8 cellular contexts compared by ENCODE assay signal in the genomic region with DNA sequence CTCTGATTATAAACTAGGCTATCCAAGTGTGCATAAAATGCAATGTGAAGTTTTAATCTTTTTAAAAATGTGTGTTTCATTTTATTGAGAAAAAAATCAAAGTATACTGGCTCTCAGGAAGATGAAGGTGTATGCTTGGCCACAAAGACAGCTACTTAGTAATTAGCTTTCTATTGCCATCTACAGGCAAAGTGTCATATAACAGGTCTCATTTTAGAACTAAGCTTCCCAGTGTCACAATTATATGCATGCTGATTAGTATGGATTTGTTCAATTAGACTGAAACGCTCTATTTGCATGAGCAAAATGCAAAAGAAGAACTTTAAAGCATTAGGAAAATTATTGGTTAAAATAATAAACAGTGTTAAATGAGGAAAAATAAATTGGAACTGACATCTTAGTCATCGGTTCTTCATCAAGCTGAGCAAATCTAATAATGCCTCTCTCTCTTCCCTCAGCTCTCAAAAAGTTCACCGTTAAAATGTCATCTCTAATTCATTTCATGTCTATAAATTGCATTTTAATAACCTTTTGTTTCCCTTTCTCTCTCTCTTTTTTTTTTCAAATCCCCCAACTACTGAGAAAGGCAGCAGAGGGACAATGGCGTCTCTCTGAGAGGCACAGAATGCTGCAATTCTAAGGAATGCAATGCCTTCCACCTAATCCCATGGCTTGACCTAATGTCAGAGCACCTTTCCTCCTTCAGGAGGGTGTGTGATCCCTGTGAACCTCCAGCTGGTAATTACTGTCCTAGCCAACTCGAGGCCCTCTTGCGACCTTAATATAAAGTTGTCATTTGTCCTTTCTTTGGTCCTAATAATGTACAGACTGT.
DNase-seq lines count a peak whose midpoint lies in the region; ATAC-seq and TF ChIP-seq lines count a peak whose summit lies in the region.
"Had no signal": no experiment of that assay in that cellular context is flagged by ENCODE, and none has a peak within 500 bp of the region (broad histone marks: within the 10 kb centered on the region; RNA-seq: fewer than 3 reads in every experiment).

No MANE protein-coding gene starts in this region.

- peaks cover 4% of the 10 kb centered on the region for H3K27me3 Mint-ChIP-seq in CD4-positive, alpha-beta T cell

- no peak overlapping the region for H3K4me3 Mint-ChIP-seq in CD4-positive, alpha-beta T cell
- H3K4me3 Mint-ChIP-seq: activated B cell treated with CpG ODN at 0.5 μM for 24 hours had no signal

- CTCF ChIA-PET in CD4-positive, alpha-beta T cell (lab: Charles Lee): no interaction called here

- no peak overlapping the region for H3K4me3 ChIP-seq in astrocyte of the spinal cord (ENCODE audit: low read depth, low read length)

- H3K27ac Mint-ChIP-seq in CD4-positive, alpha-beta T cell: no peak overlapping the region
- H3K27ac Mint-ChIP-seq: activated B cell treated with CpG ODN at 0.5 μM for 24 hours had no signal

- in situ Hi-C loops in astrocyte of the spinal cord (cut with HindIII; ENCODE audit: low sequenced_read_pairs): no loop called here

- TF ChIP-seq CTCF in GM10266 (IDR thresholded peaks at IDR 0.05; ENCODE audit: control insufficient read depth, insufficient read depth, low read depth, missing control alignments) (peak; percentile 54), astrocyte of the spinal cord (IDR thresholded peaks at IDR 0.05; ENCODE audit: low read depth, low read length) (peak; percentile 48)
- no peak for TF ChIP-seq CTCF in CD4-positive, alpha-beta T cell (IDR thresholded peaks at IDR 0.05)

- no peaks in the 10 kb centered on the region for H3K9me3 Mint-ChIP-seq in CD4-positive, alpha-beta T cell
- H3K9me3 Mint-ChIP-seq: activated B cell treated with CpG ODN at 0.5 μM for 24 hours had no signal

- POLR2A ChIA-PET in CD4-positive, alpha-beta T cell (lab: Charles Lee): no interaction called here

- DNase-seq in GM10266 (ENCODE audit: extremely low spot score) (peak; percentile 25), MV-4-11 (lab: John Stamatoyannopoulos, UW) (peak; percentile 6), astrocyte of the spinal cord (ENCODE audit: low read depth, low spot score) (peak; percentile 64), left lobe of liver (ENCODE audit: low spot score) (no peak), GM19240 (ENCODE audit: insufficient read length, low spot score) (no peak)
- DNase-seq in CD4-positive, alpha-beta T cell: no peak
- DNase-seq: activated B cell treated with CpG ODN at 0.5 μM for 24 hours had no signal

- H3K36me3 Mint-ChIP-seq in CD4-positive, alpha-beta T cell (ENCODE audit: low read depth): no peaks in the 10 kb centered on the region

- no peaks in the 10 kb centered on the region for H3K27me3 ChIP-seq in CD4-positive, alpha-beta T cell (ENCODE audit: control insufficient read depth, insufficient read depth, low read length)

- no peak overlapping the region for H3K27ac ChIP-seq in CD4-positive, alpha-beta T cell (ENCODE audit: low read depth, low read length)

- no peaks in the 10 kb centered on the region for H3K4me1 Mint-ChIP-seq in CD4-positive, alpha-beta T cell (ENCODE audit: low read depth)
- H3K4me1 Mint-ChIP-seq: activated B cell treated with CpG ODN at 0.5 μM for 24 hours had no signal

- no peaks in the 10 kb centered on the region for H3K9me3 ChIP-seq in CD4-positive, alpha-beta T cell (ENCODE audit: control insufficient read depth, low read length)

- ATAC-seq in GM21737 (IDR thresholded peaks at IDR 0.05; ENCODE audit: unreplicated experiment) (peak; percentile 60), left lobe of liver (peak; percentile 79)
- ATAC-seq in CD4-positive, alpha-beta T cell (ENCODE audit: poor library complexity): no peak

- intact Hi-C loops in CD4-positive, alpha-beta T cell (cut with DNase I, micrococcal nuclease): no loop called here

Comparison
In these comparisons a context has a peak if more than half of its experiments do, and no peak if none do; other contexts are left out.
1. DNase-seq: peak in GM10266 (single experiment), MV-4-11 (single experiment) and astrocyte of the spinal cord (single experiment); none in left lobe of liver (single experiment), GM19240 (single experiment) and CD4-positive, alpha-beta T cell (0 of 10).